In the genomic region with DNA sequence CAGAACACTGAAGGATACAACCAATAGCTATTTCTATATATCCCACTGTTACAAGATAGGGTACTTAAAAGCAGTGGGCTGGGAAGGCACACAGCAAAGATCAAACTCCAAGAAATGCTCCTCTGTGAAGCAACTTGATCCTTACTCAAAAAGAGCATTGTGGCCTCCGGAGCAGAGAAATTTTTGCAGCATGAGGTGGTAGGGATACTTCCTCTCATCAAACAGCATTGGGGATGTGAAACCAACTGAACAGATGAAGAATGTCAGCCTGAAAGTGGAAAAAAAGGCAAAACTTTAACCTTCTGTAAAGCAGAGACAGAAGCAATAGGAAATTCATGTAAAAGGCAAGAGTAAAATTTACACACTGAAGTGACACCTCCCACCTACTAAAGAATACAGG, we compare ENCODE assay signal across 15 cellular contexts.
DNase-seq lines count a peak whose midpoint lies in the region; FAIRE-seq lines count a peak whose summit lies in the region.
"Had no signal": no experiment of that assay in that cellular context is flagged by ENCODE, and none has a peak within 500 bp of the region (broad histone marks: within the 10 kb centered on the region; RNA-seq: fewer than 3 reads in every experiment).

No MANE protein-coding gene starts in this region.

- no peak for FAIRE-seq in RCC 7860 (lab: Jason Lieb, UNC)

- DNase-seq in AG20443 (ENCODE audit: low spot score) (peak; percentile 14), LHCN-M2 (ENCODE audit: low read depth) (peak; percentile 24), amniotic epithelial cell (ENCODE audit: low read depth) (peak; percentile 16), germinal center (ENCODE audit: low spot score) (peak; percentile 2), RCC 7860 (ENCODE audit: low spot score) (no peak), GDM1 (lab: John Stamatoyannopoulos, UW) (no peak), NCI-H345 treated with DMSO at 0.1 percent for 48 hours (lab: John Stamatoyannopoulos, UW; ENCODE audit: unreplicated experiment) (no peak), 8988T (no peak)
- DNase-seq: activated T-cell treated with anti-CD3 and anti-CD28 coated beads, Interleukin-2, amount 50 U/mL, for 72 hours; cortex of kidney; DMS 273 treated with DMSO at 0.1 percent for 48 hours; NCI-H187; NCI-H526; stimulated activated naive CD8-positive, alpha-beta T cell treated with anti-CD3 and anti-CD28 coated beads, Interleukin-15, Interleukin-2, amounts not matched to agents 100 U/mL and 50 U/mL, for 24 hours; T1000 had no signal

Comparison
In these comparisons a context has a peak if more than half of its experiments do, and no peak if none do; other contexts are left out.
1. DNase-seq: peak in AG20443 (single experiment), LHCN-M2 (single experiment), amniotic epithelial cell (single experiment) and germinal center (single experiment); none in RCC 7860 (single experiment), GDM1 (single experiment), NCI-H345 treated with DMSO at 0.1 percent for 48 hours (single experiment) and 8988T (single experiment).